ENCODE assay signal across 19 cellular contexts in genomic region chr6:67679566-67680296, GRCh38.
"Had no signal": no experiment of that assay in that cellular context is flagged by ENCODE, and none has a peak within 500 bp of the region (broad histone marks: within the 10 kb centered on the region; RNA-seq: fewer than 3 reads in every experiment).

No MANE protein-coding gene starts in this region.

- H3K9me3 ChIP-seq: right lobe of liver, thoracic aorta had no signal

- H3K27ac ChIP-seq: gastroesophageal sphincter, neural progenitor cell, ovary, right lobe of liver, spleen, stomach had no signal

- H3K9ac ChIP-seq: neural progenitor cell had no signal

- ATAC-seq: activated CD4-positive, alpha-beta T cell treated with anti-CD3 and anti-CD28 coated beads for 36 hours; activated CD8-positive, alpha-beta memory T cell treated with anti-CD3 and anti-CD28 coated beads, Interleukin-2, amount 10 ng/mL, durations not matched to agents 7 days and 5 days; gastroesophageal sphincter; left lobe of liver; right lobe of liver; T-helper 17 cell had no signal

- H3K4me1 Mint-ChIP-seq: activated CD4-positive, alpha-beta T cell treated with anti-CD3 and anti-CD28 coated beads for 36 hours; activated CD8-positive, alpha-beta memory T cell treated with anti-CD3 and anti-CD28 coated beads, Interleukin-2, amount 10 ng/mL, durations not matched to agents 7 days and 5 days; activated naive CD4-positive, alpha-beta T cell treated with anti-CD3 and anti-CD28 coated beads, Interleukin-2, amount 10 ng/mL, durations not matched to agents 7 days and 5 days; endodermal cell; naive B cell; T-helper 17 cell had no signal

- DNase-seq: activated CD4-positive, alpha-beta memory T cell treated with anti-CD3 and anti-CD28 coated beads for 36 hours; activated CD4-positive, alpha-beta T cell treated with anti-CD3 and anti-CD28 coated beads for 36 hours; activated CD8-positive, alpha-beta memory T cell treated with anti-CD3 and anti-CD28 coated beads, Interleukin-2, amount 10 ng/mL, durations not matched to agents 7 days and 5 days; activated naive CD4-positive, alpha-beta T cell treated with anti-CD3 and anti-CD28 coated beads, Interleukin-2, amount 10 ng/mL, durations not matched to agents 7 days and 5 days; activated T-cell treated with anti-CD3 and anti-CD28 coated beads, Interleukin-2, amount 50 U/mL, for 1 hour; cerebellar nuclear complex; endodermal cell; mammary epithelial cell; naive B cell; ovary; right lobe of liver; spleen; stimulated activated CD4-positive, alpha-beta T cell treated with anti-CD3 and anti-CD28 coated beads, Interleukin-1b, Interleukin-23, amount 100 ng/mL, for 48 hours; stomach; T-helper 17 cell had no signal

- H3K27ac Mint-ChIP-seq: activated CD4-positive, alpha-beta memory T cell treated with anti-CD3 and anti-CD28 coated beads for 36 hours; activated CD4-positive, alpha-beta T cell treated with anti-CD3 and anti-CD28 coated beads for 36 hours; activated CD8-positive, alpha-beta memory T cell treated with anti-CD3 and anti-CD28 coated beads, Interleukin-2, amount 10 ng/mL, durations not matched to agents 7 days and 5 days; activated naive CD4-positive, alpha-beta T cell treated with anti-CD3 and anti-CD28 coated beads, Interleukin-2, amount 10 ng/mL, durations not matched to agents 7 days and 5 days; endodermal cell; naive B cell; neural progenitor cell; T-helper 17 cell had no signal

- H3K4me3 Mint-ChIP-seq: activated CD4-positive, alpha-beta memory T cell treated with anti-CD3 and anti-CD28 coated beads for 36 hours; activated CD4-positive, alpha-beta T cell treated with anti-CD3 and anti-CD28 coated beads for 36 hours; activated CD8-positive, alpha-beta memory T cell treated with anti-CD3 and anti-CD28 coated beads, Interleukin-2, amount 10 ng/mL, durations not matched to agents 7 days and 5 days; activated naive CD4-positive, alpha-beta T cell treated with anti-CD3 and anti-CD28 coated beads, Interleukin-2, amount 10 ng/mL, durations not matched to agents 7 days and 5 days; endodermal cell; naive B cell; neural progenitor cell; T-helper 17 cell had no signal

- H2AFZ ChIP-seq: neural progenitor cell had no signal

- H3K27me3 Mint-ChIP-seq: activated CD4-positive, alpha-beta memory T cell treated with anti-CD3 and anti-CD28 coated beads for 36 hours; activated CD4-positive, alpha-beta T cell treated with anti-CD3 and anti-CD28 coated beads for 36 hours; activated CD8-positive, alpha-beta memory T cell treated with anti-CD3 and anti-CD28 coated beads, Interleukin-2, amount 10 ng/mL, durations not matched to agents 7 days and 5 days; activated naive CD4-positive, alpha-beta T cell treated with anti-CD3 and anti-CD28 coated beads, Interleukin-2, amount 10 ng/mL, durations not matched to agents 7 days and 5 days; naive B cell; T-helper 17 cell had no signal

- H3K4me3 ChIP-seq: gastroesophageal sphincter, neural progenitor cell, ovary, right lobe of liver, spleen, stomach, thoracic aorta had no signal

- H3K4me1 ChIP-seq: gastroesophageal sphincter, neural progenitor cell, right lobe of liver, spleen, stomach had no signal

- H3K36me3 ChIP-seq: gastroesophageal sphincter, neural progenitor cell, ovary, right lobe of liver, spleen, stomach, thoracic aorta had no signal

- H3K36me3 Mint-ChIP-seq: activated CD4-positive, alpha-beta memory T cell treated with anti-CD3 and anti-CD28 coated beads for 36 hours; activated CD8-positive, alpha-beta memory T cell treated with anti-CD3 and anti-CD28 coated beads, Interleukin-2, amount 10 ng/mL, durations not matched to agents 7 days and 5 days; activated naive CD4-positive, alpha-beta T cell treated with anti-CD3 and anti-CD28 coated beads, Interleukin-2, amount 10 ng/mL, durations not matched to agents 7 days and 5 days; naive B cell; neural progenitor cell had no signal

- H3K27me3 ChIP-seq: gastroesophageal sphincter, neural progenitor cell, ovary, right lobe of liver, spleen, stomach had no signal

- H3K4me2 ChIP-seq: neural progenitor cell had no signal

- H3K9me3 Mint-ChIP-seq: neural progenitor cell had no signal
